Comparison of ENCODE assay signal across 24 cellular contexts in the genomic region with DNA sequence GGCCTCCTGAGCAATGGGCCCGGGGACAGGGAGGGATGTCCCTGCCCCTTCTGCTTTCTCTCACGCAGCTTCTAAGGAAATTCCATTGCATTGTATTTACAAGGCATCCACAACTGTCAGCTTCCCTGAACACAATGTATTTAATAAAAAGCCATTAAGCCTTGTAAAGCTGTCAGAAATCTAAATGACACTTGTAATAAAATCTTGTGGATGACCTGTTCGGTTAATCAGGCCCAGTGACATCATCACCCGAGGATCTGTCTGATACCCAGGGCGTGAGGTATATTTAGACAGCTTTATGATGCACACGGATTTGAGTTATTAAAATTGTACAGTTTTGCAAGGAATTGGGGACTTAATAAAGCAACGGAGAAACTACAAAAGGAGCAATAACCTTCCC.
DNase-seq lines count a peak whose midpoint lies in the region; ATAC-seq, FAIRE-seq and TF ChIP-seq lines count a peak whose summit lies in the region.
"Had no signal": no experiment of that assay in that cellular context is flagged by ENCODE, and none has a peak within 500 bp of the region (broad histone marks: within the 10 kb centered on the region; RNA-seq: fewer than 3 reads in every experiment).

No MANE protein-coding gene starts in this region.

- DNase-seq in LNCaP clone FGC (ENCODE audit: low read depth) (peak; percentile 69), mesothelial cell of epicardium (ENCODE audit: low spot score in 2 of 2, unreplicated experiment in 2 of 2) (no peak), small intestine (peak; percentile 60), pancreas (no peak), superior temporal gyrus (ENCODE audit: extremely low spot score) (no peak)
- no peak for DNase-seq in stimulated activated CD4-positive, alpha-beta T cell treated with anti-CD3 and anti-CD28 coated beads, Interleukin-2, amount 100 ng/mL, for 24 hours
- DNase-seq: ACHN; BE2C; Caco-2; CD4-positive, alpha-beta T cell; HCEC 1CT; Karpas-422; KBM-7 had no signal

- H3K27ac ChIP-seq in HEK293 (ENCODE audit: extremely low read depth, low read depth, low read length) (no peak overlapping the region), small intestine (ENCODE audit: low read depth in 1 of 2, low read length in 1 of 2) (no peak overlapping the region), pancreas (no peak overlapping the region)
- H3K27ac ChIP-seq: C4-2B had no signal

- peak overlapping the region; percentile 84 for H3K27ac Mint-ChIP-seq in mesothelial cell of epicardium
- H3K27ac Mint-ChIP-seq: CD4-positive, alpha-beta T cell; IgD-negative memory B cell had no signal

- TF ChIP-seq CTCF in HEK293 (tag by site-specific recombination; IDR thresholded peaks at IDR 0.05) (no peak), LNCaP clone FGC (IDR thresholded peaks at IDR 0.05; ENCODE audit: control insufficient read depth, extremely low read depth, insufficient read depth) (no peak), mesothelial cell of epicardium (IDR thresholded peaks at IDR 0.05; ENCODE audit: unreplicated experiment) (no peak), pancreas (IDR thresholded peaks at IDR 0.05) (no peak)

- 15 to 42% (median 26%) methylated on average over 7 of the region's 7 CpGs for WGBS in small intestine, 3 donors
- 53 to 59% methylated on average over 7 of the region's 7 CpGs for WGBS in pancreas, 2 donors

- POLR2A ChIA-PET in HEK293 (lab: Yijun Ruan, JAX), result no interaction called here

- intact Hi-C loops in pancreas (cut with DNase I), result no loop called here

- FAIRE-seq in small intestine (lab: Jason Lieb, UNC) (no peak), pancreas (lab: Jason Lieb, UNC) (no peak)
- FAIRE-seq: A204.1, D721Med, G401.6, GM12891, GM19239, H1, HTR-8/SVneo had no signal

- H3K4me1 ChIP-seq in HEK293 (ENCODE audit: control insufficient read depth, insufficient read depth, low read length) (peaks cover 5% of the 10 kb centered on the region; the same call in 1 of the 2 replicates), small intestine (ENCODE audit: control insufficient read depth in 2 of 2, insufficient read depth in 1 of 2, low read depth in 1 of 2, low read length in 1 of 2) (no peaks in the 10 kb centered on the region), pancreas (no peaks in the 10 kb centered on the region)
- H3K4me1 ChIP-seq: BE2C, Caco-2 had no signal

- H3K27me3 Mint-ChIP-seq in mesothelial cell of epicardium (ENCODE audit: low read depth), result peaks cover 4% of the 10 kb centered on the region

- H3K36me3 ChIP-seq in HEK293 (ENCODE audit: control insufficient read depth in 2 of 2, insufficient read depth in 1 of 2, low read length in 2 of 2), result no peaks in the 10 kb centered on the region
- H3K36me3 ChIP-seq in small intestine (ENCODE audit: control insufficient read depth in 2 of 2, insufficient read depth in 2 of 2, low read length in 2 of 2), result no peaks in the 10 kb centered on the region
- no peaks in the 10 kb centered on the region for H3K36me3 ChIP-seq in pancreas
- H3K36me3 ChIP-seq: BE2C had no signal

- no peak overlapping the region for H3K4me3 ChIP-seq in HEK293 (ENCODE audit: low read depth, low read length)
- H3K4me3 ChIP-seq in LNCaP clone FGC (ENCODE audit: low read depth, low read length), result no peak overlapping the region
- no peak overlapping the region for H3K4me3 ChIP-seq in small intestine (ENCODE audit: low read depth in 1 of 2, low read length in 2 of 2)
- no peak overlapping the region for H3K4me3 ChIP-seq in pancreas

- H3K4me3 Mint-ChIP-seq in mesothelial cell of epicardium, result no peak overlapping the region
- H3K4me3 Mint-ChIP-seq: CD4-positive, alpha-beta T cell; IgD-negative memory B cell had no signal

- no peaks in the 10 kb centered on the region for H3K9me3 Mint-ChIP-seq in mesothelial cell of epicardium
- H3K9me3 Mint-ChIP-seq: CD4-positive, alpha-beta T cell had no signal

- no peaks in the 10 kb centered on the region for H3K36me3 Mint-ChIP-seq in mesothelial cell of epicardium

- no peak for ATAC-seq in pancreas
- no peak for ATAC-seq in GM21529 (IDR thresholded peaks at IDR 0.05; ENCODE audit: unreplicated experiment)

- H3K9me3 ChIP-seq in HEK293 (ENCODE audit: control insufficient read depth, insufficient read depth, low read depth, low read length) (no peaks in the 10 kb centered on the region), small intestine (ENCODE audit: control insufficient read depth, low read depth) (no peaks in the 10 kb centered on the region), pancreas (no peaks in the 10 kb centered on the region)
- H3K9me3 ChIP-seq: BE2C, Caco-2 had no signal

- H3K27me3 ChIP-seq in small intestine (ENCODE audit: control insufficient read depth in 2 of 2, insufficient read depth in 2 of 2, low read length in 2 of 2) (no peaks in the 10 kb centered on the region), pancreas (no peaks in the 10 kb centered on the region)
- H3K27me3 ChIP-seq: BE2C had no signal

- CTCF ChIA-PET in HEK293 (lab: Yijun Ruan, JAX), result interaction anchor here (0.6 kb wide), 1 partner anchor 120 kb away, joined by 3 read pairs; no protein-coding TSS in a partner anchor

- peaks cover 50% of the 10 kb centered on the region for H3K4me1 Mint-ChIP-seq in mesothelial cell of epicardium

TF ChIP-seq in HEK293, 187 proteins besides CTCF, POLR2A, EP300 and RAD21 (continues in another document):
- TF ChIP-seq ZNF350 (tag by site-specific recombination; IDR thresholded peaks at IDR 0.05) (no peak), ZNF404 (tag by site-specific recombination; IDR thresholded peaks at IDR 0.05) (no peak), ZFHX2 (tag by site-specific recombination; conservative IDR thresholded peaks at IDR 0.05) (no peak), ZBTB20 (tag by site-specific recombination; IDR thresholded peaks at IDR 0.05) (peak; percentile 88), ZNF37A (tag by site-specific recombination; IDR thresholded peaks at IDR 0.05) (no peak)
- TF ChIP-seq, protein P1, sequence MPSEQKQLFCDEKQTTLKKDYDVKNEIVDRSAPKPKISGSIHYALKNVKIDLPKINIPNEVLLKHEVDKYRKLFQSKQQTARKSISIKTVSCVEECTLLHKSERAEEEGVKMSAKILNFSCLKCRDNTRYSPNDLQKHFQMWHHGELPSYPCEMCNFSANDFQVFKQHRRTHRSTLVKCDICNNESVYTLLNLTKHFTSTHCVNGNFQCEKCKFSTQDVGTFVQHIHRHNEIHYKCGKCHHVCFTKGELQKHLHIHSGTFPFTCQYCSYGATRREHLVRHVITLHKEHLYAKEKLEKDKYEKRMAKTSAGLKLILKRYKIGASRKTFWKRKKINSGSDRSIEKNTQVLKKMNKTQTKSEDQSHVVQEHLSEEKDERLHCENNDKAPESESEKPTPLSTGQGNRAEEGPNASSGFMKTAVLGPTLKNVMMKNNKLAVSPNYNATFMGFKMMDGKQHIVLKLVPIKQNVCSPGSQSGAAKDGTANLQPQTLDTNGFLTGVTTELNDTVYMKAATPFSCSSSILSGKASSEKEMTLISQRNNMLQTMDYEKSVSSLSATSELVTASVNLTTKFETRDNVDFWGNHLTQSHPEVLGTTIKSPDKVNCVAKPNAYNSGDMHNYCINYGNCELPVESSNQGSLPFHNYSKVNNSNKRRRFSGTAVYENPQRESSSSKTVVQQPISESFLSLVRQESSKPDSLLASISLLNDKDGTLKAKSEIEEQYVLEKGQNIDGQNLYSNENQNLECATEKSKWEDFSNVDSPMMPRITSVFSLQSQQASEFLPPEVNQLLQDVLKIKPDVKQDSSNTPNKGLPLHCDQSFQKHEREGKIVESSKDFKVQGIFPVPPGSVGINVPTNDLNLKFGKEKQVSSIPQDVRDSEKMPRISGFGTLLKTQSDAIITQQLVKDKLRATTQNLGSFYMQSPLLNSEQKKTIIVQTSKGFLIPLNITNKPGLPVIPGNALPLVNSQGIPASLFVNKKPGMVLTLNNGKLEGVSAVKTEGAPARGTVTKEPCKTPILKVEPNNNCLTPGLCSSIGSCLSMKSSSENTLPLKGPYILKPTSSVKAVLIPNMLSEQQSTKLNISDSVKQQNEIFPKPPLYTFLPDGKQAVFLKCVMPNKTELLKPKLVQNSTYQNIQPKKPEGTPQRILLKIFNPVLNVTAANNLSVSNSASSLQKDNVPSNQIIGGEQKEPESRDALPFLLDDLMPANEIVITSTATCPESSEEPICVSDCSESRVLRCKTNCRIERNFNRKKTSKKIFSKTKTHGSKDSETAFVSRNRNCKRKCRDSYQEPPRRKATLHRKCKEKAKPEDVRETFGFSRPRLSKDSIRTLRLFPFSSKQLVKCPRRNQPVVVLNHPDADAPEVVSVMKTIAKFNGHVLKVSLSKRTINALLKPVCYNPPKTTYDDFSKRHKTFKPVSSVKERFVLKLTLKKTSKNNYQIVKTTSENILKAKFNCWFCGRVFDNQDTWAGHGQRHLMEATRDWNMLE (tag by site-specific recombination; conservative IDR thresholded peaks at IDR 0.05; ENCODE audit: low read depth), result 0 out of 2 replicates have a peak, but pooled peaks have one; percentile 21
- TF ChIP-seq, protein P2, sequence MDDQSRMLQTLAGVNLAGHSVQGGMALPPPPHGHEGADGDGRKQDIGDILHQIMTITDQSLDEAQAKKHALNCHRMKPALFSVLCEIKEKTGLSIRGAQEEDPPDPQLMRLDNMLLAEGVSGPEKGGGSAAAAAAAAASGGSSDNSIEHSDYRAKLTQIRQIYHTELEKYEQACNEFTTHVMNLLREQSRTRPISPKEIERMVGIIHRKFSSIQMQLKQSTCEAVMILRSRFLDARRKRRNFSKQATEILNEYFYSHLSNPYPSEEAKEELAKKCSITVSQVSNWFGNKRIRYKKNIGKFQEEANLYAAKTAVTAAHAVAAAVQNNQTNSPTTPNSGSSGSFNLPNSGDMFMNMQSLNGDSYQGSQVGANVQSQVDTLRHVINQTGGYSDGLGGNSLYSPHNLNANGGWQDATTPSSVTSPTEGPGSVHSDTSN (CRISPR knock-in tag; IDR thresholded peaks at IDR 0.05), result no peak
- TF ChIP-seq, protein P3, sequence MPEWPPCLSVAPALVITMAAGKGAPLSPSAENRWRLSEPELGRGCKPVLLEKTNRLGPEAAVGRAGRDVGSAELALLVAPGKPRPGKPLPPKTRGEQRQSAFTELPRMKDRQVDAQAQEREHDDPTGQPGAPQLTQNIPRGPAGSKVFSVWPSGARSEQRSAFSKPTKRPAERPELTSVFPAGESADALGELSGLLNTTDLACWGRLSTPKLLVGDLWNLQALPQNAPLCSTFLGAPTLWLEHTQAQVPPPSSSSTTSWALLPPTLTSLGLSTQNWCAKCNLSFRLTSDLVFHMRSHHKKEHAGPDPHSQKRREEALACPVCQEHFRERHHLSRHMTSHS (tag by site-specific recombination; IDR thresholded peaks at IDR 0.05), result 0 out of 2 replicates have a peak, but pooled peaks have one; percentile 17

Comparison
In these comparisons a context has a peak if more than half of its experiments do, and no peak if none do; other contexts are left out.
1. DNase-seq: peak in LNCaP clone FGC (single experiment) and small intestine (single experiment); none in mesothelial cell of epicardium (0 of 2), pancreas (0 of 6), stimulated activated CD4-positive, alpha-beta T cell treated with anti-CD3 and anti-CD28 coated beads, Interleukin-2, amount 100 ng/mL, for 24 hours (0 of 2) and superior temporal gyrus (single experiment).